Comparison of ENCODE assay signal across 8 cellular contexts in the genomic region with DNA sequence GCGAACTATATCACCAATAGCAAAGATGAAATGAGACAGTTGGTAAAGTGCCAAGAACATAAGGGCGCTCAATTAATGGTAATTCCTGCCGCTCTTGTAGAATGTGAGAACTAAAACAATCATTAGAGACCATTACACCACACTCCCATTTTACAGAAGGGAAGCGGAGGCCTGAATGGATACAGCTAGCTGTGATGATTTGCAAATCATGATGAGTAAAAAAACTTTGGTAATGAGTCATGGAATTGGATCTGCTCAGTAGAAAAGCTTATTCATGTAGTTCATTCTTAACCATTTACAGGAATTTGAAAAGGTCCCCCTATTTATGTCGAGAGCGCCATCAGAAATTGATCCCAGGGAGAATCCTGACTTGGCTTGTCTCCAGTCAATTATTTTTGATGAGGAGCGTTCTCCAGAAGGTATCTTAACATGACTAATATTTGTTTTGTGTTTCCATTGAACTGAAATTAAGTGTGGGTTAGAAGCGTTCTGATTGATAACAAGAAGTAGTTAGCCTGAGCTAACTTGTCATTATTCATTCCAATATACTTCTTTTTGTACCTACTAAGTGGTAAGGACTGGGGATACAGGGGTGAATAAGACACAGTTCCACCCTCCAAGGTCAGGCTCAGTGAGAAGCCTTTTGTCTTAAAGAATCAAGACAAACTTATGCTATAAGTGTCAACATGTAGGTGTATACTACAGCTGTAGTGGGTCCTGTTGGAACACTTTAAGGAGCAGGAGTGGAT. TPM values are rescaled to one million over a fixed set of nuclear protein-coding genes. Genes with fewer than 3 reads are reported as not detected.
DNase-seq lines count a peak whose midpoint lies in the region; ATAC-seq and TF ChIP-seq lines count a peak whose summit lies in the region.

No MANE protein-coding gene starts in this region.

- H3K27me3 ChIP-seq in GM06990 (replicated peaks; ENCODE audit: control insufficient read depth, insufficient read depth, low read length) = no peaks in the 10 kb centered on the region
- H3K27me3 ChIP-seq in muscle layer of colon (ENCODE audit: control insufficient read depth in 1 of 2, insufficient read depth in 2 of 2, low read length in 2 of 2) = no peaks in the 10 kb centered on the region

- H3K4me1 ChIP-seq in muscle layer of colon (ENCODE audit: insufficient read depth, low read length) = peaks cover 20% of the 10 kb centered on the region

- peak overlapping the region; percentile 63 for H3K9ac ChIP-seq in muscle layer of colon (ENCODE audit: low read length)

- no peak for ATAC-seq in GM21786 (IDR thresholded peaks at IDR 0.05; ENCODE audit: unreplicated experiment)

- H3K27ac ChIP-seq in muscle layer of colon (ENCODE audit: low read depth, low read length) (peak overlapping the region; percentile 73), caudate nucleus (ENCODE audit: low read depth, low read length) (no peak overlapping the region)

- no peaks in the 10 kb centered on the region for H3K9me3 ChIP-seq in muscle layer of colon (ENCODE audit: low read length)

- no peaks in the 10 kb centered on the region for H3K27me3 Mint-ChIP-seq in chondrocyte (ENCODE audit: low read depth)

- no peak for TF ChIP-seq CTCF in GM06990 (IDR thresholded peaks at IDR 0.05; ENCODE audit: insufficient read depth, low read length, poor library complexity, severe bottlenecking)
- TF ChIP-seq CTCF in chondrocyte (IDR thresholded peaks at IDR 0.05) = no peak

- no peaks in the 10 kb centered on the region for H3K9me3 Mint-ChIP-seq in chondrocyte (ENCODE audit: low read depth)

- H3K36me3 ChIP-seq in GM06990 (ENCODE audit: control insufficient read depth, insufficient read depth, low read length) = no peaks in the 10 kb centered on the region; the same call in 1 of the 2 replicates
- H3K36me3 ChIP-seq in muscle layer of colon (ENCODE audit: insufficient read depth, low read length) = peaks cover 20% of the 10 kb centered on the region

- DNase-seq in GM06990 (ENCODE audit: extremely low read depth, insufficient read length) (no peak), LoVo (ENCODE audit: low spot score) (peak; percentile 24), chondrocyte (ENCODE audit: low spot score) (no peak), anterior cingulate cortex (lab: John Stamatoyannopoulos, UW) (no peak), NCI-H2227 treated with DMSO at 0.1 percent for 48 hours (lab: John Stamatoyannopoulos, UW) (no peak), caudate nucleus (lab: John Stamatoyannopoulos, UW) (no peak)

- H3K4me1 Mint-ChIP-seq in chondrocyte (ENCODE audit: low read depth) = peaks cover 19% of the 10 kb centered on the region

- peaks cover 7% of the 10 kb centered on the region for H3K36me3 Mint-ChIP-seq in chondrocyte (ENCODE audit: low read depth)

- peak overlapping the region; percentile 87 for H3K4me3 Mint-ChIP-seq in chondrocyte (ENCODE audit: unreplicated experiment)

- peak overlapping the region; percentile 79 for H3K4me3 ChIP-seq in GM06990 (replicated peaks; ENCODE audit: low read depth, low read length)
- peak overlapping the region; percentile 76 to 91 for H3K4me3 ChIP-seq in muscle layer of colon (ENCODE audit: low read depth in 1 of 2, low read length in 2 of 2)

- peak overlapping the region; percentile 87 for H3K27ac Mint-ChIP-seq in chondrocyte (ENCODE audit: unreplicated experiment)

RNA-seq across cellular contexts. Expression of a gene that starts 0.8 kb away (rescaled TPM):
- total RNA-seq in chondrocyte = 12.6 to 14.7 TPM (median 12.7 TPM) in 3 replicates

RNA-seq across cellular contexts. Expression of a gene that starts 47.9 kb away (rescaled TPM):
- total RNA-seq in chondrocyte = 3.2 to 4.2 TPM (median 4.0 TPM) in 3 replicates
